2 cellular contexts compared by ENCODE assay signal in the genomic region with DNA sequence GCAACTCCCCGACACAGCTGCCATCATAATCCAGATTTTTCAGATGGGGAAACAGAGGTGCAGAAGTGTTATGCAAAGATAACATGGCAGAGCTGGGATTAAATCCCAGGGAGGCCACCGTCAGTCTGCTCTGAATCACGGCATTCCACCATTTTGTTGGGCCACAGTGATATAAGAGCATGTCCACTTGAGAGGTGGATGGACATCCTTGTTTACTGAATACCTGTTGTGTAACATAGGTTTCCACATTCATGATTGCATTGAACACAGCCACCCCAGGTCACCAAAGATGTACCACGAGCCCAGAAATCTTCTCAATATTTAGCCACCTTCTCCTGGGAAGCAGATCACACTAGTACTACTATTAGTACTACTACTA.
TF ChIP-seq lines count a peak whose summit lies in the region.

No MANE protein-coding gene starts in this region.

TF ChIP-seq in liver, 16 proteins besides CTCF, POLR2A, EP300 and RAD21 (continued from another document):
- TF ChIP-seq FOXA2 (IDR thresholded peaks at IDR 0.05) (peak; percentile 50), RXRA (IDR thresholded peaks at IDR 0.05) (peak in 1 of 2 donors; percentile 55)
TF ChIP-seq in liver: peak in this region for 3.

TF ChIP-seq in HepG2, 621 proteins besides CTCF, POLR2A, EP300 and RAD21 (continued from another document):
- TF ChIP-seq FUBP1 (CRISPR knock-in tag; IDR thresholded peaks at IDR 0.05; ENCODE audit: borderline replicate concordance) (no peak), ZNF205 (CRISPR knock-in tag; IDR thresholded peaks at IDR 0.05) (no peak), KDM2A (CRISPR knock-in tag; IDR thresholded peaks at IDR 0.05; ENCODE audit: borderline replicate concordance, low read depth) (no peak), ZNF879 (CRISPR knock-in tag; IDR thresholded peaks at IDR 0.05) (no peak), PRPF4 (IDR thresholded peaks at IDR 0.05; ENCODE audit: low read depth, low read length, poor library complexity, severe bottlenecking) (no peak), RELA (CRISPR knock-in tag; IDR thresholded peaks at IDR 0.05) (no peak), NAIF1 (CRISPR knock-in tag; IDR thresholded peaks at IDR 0.05; ENCODE audit: borderline replicate concordance) (no peak), ZNF552 (CRISPR knock-in tag; IDR thresholded peaks at IDR 0.05; ENCODE audit: borderline replicate concordance) (no peak), ZNF274 (CRISPR knock-in tag; IDR thresholded peaks at IDR 0.05) (no peak), BCL6 (CRISPR knock-in tag; IDR thresholded peaks at IDR 0.05) (no peak), ZSCAN29 (CRISPR knock-in tag; conservative IDR thresholded peaks at IDR 0.05) (no peak), GABPA (IDR thresholded peaks at IDR 0.05; ENCODE audit: low read depth, low read length) (no peak), GABPA (CRISPR knock-in tag; IDR thresholded peaks at IDR 0.05; ENCODE audit: low read depth) (no peak), ZNF724P (CRISPR knock-in tag; IDR thresholded peaks at IDR 0.05; ENCODE audit: borderline replicate concordance) (no peak)
- TF ChIP-seq, protein P1, sequence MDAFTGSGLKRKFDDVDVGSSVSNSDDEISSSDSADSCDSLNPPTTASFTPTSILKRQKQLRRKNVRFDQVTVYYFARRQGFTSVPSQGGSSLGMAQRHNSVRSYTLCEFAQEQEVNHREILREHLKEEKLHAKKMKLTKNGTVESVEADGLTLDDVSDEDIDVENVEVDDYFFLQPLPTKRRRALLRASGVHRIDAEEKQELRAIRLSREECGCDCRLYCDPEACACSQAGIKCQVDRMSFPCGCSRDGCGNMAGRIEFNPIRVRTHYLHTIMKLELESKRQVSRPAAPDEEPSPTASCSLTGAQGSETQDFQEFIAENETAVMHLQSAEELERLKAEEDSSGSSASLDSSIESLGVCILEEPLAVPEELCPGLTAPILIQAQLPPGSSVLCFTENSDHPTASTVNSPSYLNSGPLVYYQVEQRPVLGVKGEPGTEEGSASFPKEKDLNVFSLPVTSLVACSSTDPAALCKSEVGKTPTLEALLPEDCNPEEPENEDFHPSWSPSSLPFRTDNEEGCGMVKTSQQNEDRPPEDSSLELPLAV (CRISPR knock-in tag; conservative IDR thresholded peaks at IDR 0.05; ENCODE audit: low read depth), result no peak
